ENCODE assay signal across 23 cellular contexts in the genomic region with DNA sequence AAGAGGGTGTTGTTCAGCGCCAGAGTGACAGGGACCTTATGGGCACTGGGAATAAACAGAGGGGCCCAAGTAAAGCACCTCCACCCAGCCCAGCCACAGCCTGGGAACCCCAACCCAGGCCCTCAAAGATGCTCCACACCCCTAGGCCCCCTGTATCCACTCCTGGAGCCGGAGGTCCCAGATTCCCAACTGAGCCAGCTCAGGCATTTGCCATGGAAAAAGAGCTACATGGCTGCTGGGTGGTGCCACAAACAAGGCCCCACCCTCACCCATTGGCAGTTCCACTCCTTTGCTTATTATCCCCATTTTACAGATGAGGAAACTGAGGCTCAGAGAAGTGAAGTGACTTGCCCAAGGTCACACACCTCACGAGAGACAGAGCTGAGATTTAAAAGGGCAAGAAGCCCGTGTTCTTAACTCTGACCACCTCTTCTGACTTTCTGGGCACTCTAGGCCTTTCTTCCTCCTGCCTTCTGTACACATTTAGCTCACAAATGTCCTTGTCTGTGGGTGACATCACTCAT. TPM values are rescaled to one million over a fixed set of nuclear protein-coding genes. Genes with fewer than 3 reads are reported as not detected.
"Had no signal": no experiment of that assay in that cellular context is flagged by ENCODE, and none has a peak within 500 bp of the region (broad histone marks: within the 10 kb centered on the region; RNA-seq: fewer than 3 reads in every experiment).

No MANE protein-coding gene starts in this region.

- H3K4me1 ChIP-seq: colonic mucosa, uterus had no signal

- H3K27ac Mint-ChIP-seq: naive B cell, nephron progenitor cell, progenitor cell of endocrine pancreas had no signal

- H3K36me3 Mint-ChIP-seq: naive B cell had no signal

- H3K27me3 ChIP-seq: colonic mucosa, hepatocyte, ovary, upper lobe of left lung, uterus had no signal

- DNase-seq: cerebellar nuclear complex; colonic mucosa; dermis blood vessel endothelial cell; erythroblast; foreskin melanocyte; head of caudate nucleus; kidney glomerular epithelial cell; mesendoderm; naive B cell; nephron progenitor cell; ovary; stimulated activated CD4-positive, alpha-beta T cell treated with anti-CD3 and anti-CD28 coated beads, Interleukin-12 subunit alpha, Interleukin-12 subunit beta, amount 100 ng/mL, for 4 hours; stimulated activated naive CD8-positive, alpha-beta T cell treated with anti-CD3 and anti-CD28 coated beads, Interleukin-15, Interleukin-2, amounts not matched to agents 100 U/mL and 50 U/mL, for 24 hours; tibial artery; upper lobe of left lung; uterus had no signal

- H3K27ac ChIP-seq: colonic mucosa, hepatocyte, ovary, tibial artery, upper lobe of left lung, uterus had no signal

- H3K4me3 ChIP-seq: colonic mucosa, hepatocyte, ovary, tibial artery, upper lobe of left lung, uterus had no signal

- H3K9me3 ChIP-seq: colonic mucosa, ovary, upper lobe of left lung, uterus had no signal

- H3K79me2 ChIP-seq: hepatocyte had no signal

- H3K4me2 ChIP-seq: hepatocyte had no signal

- ATAC-seq: sciatic nerve; stimulated activated naive CD8-positive, alpha-beta T cell treated with anti-CD3 and anti-CD28 coated beads, Interleukin-15, Interleukin-2, amounts not matched to agents 100 U/mL and 50 U/mL, for 24 hours had no signal

- H3K4me3 Mint-ChIP-seq: naive B cell, nephron progenitor cell had no signal

- H2AFZ ChIP-seq: hepatocyte had no signal

- H3K36me3 ChIP-seq: colonic mucosa, ovary, uterus had no signal

RNA-seq across cellular contexts. Expression of gene MESP2, which starts 21.6 kb away (rescaled TPM):
- total RNA-seq: dermis blood vessel endothelial cell, liver, lung microvascular endothelial cell, ovary, progenitor cell of endocrine pancreas, skeletal muscle tissue, temporal lobe had no signal
